In the genomic region with DNA sequence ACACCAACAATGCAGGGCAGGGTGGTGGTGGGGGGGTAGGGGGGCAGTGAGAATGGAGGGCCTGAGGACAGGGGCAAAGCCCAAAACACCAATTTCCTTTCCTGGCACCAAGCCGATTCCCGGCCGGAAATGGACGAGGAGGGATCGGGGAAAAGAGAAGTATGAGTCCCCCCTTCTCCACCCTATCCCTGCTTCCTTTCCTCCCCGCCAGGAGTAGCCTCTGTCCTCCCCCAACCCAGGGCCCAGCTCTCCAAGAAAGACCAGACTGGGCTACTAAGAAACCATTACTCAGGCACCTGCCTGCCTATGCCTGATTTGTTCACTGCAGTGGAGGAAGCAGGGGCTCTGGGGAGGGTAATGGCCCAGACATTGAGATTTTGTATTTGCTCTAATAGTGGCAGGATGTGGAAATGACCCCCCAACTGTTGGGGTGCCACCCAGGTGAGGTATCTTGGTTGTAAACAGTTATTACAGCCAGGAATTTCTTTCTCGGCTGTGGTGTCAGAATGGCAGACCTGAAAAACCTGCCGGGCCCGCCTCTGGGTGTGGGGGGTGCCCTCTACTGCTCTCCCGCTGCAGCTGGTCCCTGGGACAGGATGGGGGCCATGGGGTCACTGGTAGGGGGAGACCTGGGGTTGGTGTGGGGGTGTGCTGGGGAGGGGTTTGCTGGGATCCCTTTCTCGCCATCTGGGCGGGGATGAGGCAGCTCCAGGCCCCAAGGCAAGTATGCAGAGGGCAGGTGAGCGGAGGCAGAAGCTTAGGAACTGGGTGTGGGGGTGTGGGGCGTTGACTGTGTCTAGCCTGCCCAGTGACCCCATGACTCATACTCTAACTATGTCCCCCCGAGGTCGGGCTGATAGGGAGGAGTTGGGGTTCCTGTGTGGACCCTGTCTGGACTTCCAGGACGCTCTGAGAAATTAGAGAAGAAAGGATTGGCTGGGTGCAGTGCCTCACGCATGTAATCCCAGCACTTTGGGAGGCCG, we compare ENCODE assay signal across 12 cellular contexts. TPM values are rescaled to one million over a fixed set of nuclear protein-coding genes. Genes with fewer than 3 reads are reported as not detected.
DNase-seq lines count a peak whose midpoint lies in the region; ATAC-seq and TF ChIP-seq lines count a peak whose summit lies in the region.
"Had no signal": no experiment of that assay in that cellular context is flagged by ENCODE, and none has a peak within 500 bp of the region (broad histone marks: within the 10 kb centered on the region; RNA-seq: fewer than 3 reads in every experiment).

No MANE protein-coding gene starts in this region.

- peak; percentile 78 for ATAC-seq in esophagus mucosa
- ATAC-seq: activated CD8-positive, alpha-beta memory T cell treated with anti-CD3 and anti-CD28 coated beads, Interleukin-2, amount 10 ng/mL, durations not matched to agents 7 days and 5 days; naive thymus-derived CD8-positive, alpha-beta T cell had no signal

- H3K27me3 ChIP-seq in HUES64 (ENCODE audit: insufficient read depth, low read length) (no peaks in the 10 kb centered on the region), parathyroid adenoma (ENCODE audit: control insufficient read depth, insufficient read depth, low read length) (no peaks in the 10 kb centered on the region)
- H3K27me3 ChIP-seq: brain microvascular endothelial cell, tibial artery had no signal

- 67% methylated on average over 11 of the region's 19 CpGs for WGBS in HUES64

- peaks cover 4% of the 10 kb centered on the region for H3K9me3 Mint-ChIP-seq in glutamatergic neuron (ENCODE audit: unreplicated experiment)
- H3K9me3 Mint-ChIP-seq: naive thymus-derived CD8-positive, alpha-beta T cell had no signal

- H3K4me3 Mint-ChIP-seq in glutamatergic neuron (ENCODE audit: unreplicated experiment), result no peak overlapping the region
- H3K4me3 Mint-ChIP-seq: activated CD8-positive, alpha-beta memory T cell treated with anti-CD3 and anti-CD28 coated beads, Interleukin-2, amount 10 ng/mL, durations not matched to agents 7 days and 5 days; naive thymus-derived CD8-positive, alpha-beta T cell had no signal

- H3K4me1 ChIP-seq in HUES64 (ENCODE audit: insufficient read depth, low read length), result no peaks in the 10 kb centered on the region
- H3K4me1 ChIP-seq in parathyroid adenoma, result no peaks in the 10 kb centered on the region

- DNase-seq in DMS114 treated with DMSO at 0.1 percent for 48 hours (lab: John Stamatoyannopoulos, UW; ENCODE audit: unreplicated experiment) (no peak), NCI-H2107 treated with DMSO at 0.1 percent for 48 hours (lab: John Stamatoyannopoulos, UW; ENCODE audit: unreplicated experiment) (no peak), glutamatergic neuron (no peak)
- DNase-seq: activated CD8-positive, alpha-beta memory T cell treated with anti-CD3 and anti-CD28 coated beads, Interleukin-2, amount 10 ng/mL, durations not matched to agents 7 days and 5 days; brain microvascular endothelial cell; naive thymus-derived CD8-positive, alpha-beta T cell; NCI-H446 treated with DMSO at 0.1 percent for 48 hours; stimulated activated CD4-positive, alpha-beta T cell treated with anti-CD3 and anti-CD28 coated beads, Interleukin-4, amount 100 ng/mL, for 24 hours; tibial artery had no signal

- no peak overlapping the region for H3K27ac Mint-ChIP-seq in glutamatergic neuron (ENCODE audit: unreplicated experiment)
- H3K27ac Mint-ChIP-seq: activated CD8-positive, alpha-beta memory T cell treated with anti-CD3 and anti-CD28 coated beads, Interleukin-2, amount 10 ng/mL, durations not matched to agents 7 days and 5 days had no signal

- no peaks in the 10 kb centered on the region for H3K36me3 Mint-ChIP-seq in glutamatergic neuron (ENCODE audit: unreplicated experiment)

- no peaks in the 10 kb centered on the region for H3K9me3 ChIP-seq in HUES64 (ENCODE audit: insufficient read depth, low read depth, low read length)
- no peaks in the 10 kb centered on the region for H3K9me3 ChIP-seq in parathyroid adenoma (ENCODE audit: control insufficient read depth, low read length)
- H3K9me3 ChIP-seq: tibial artery had no signal

- H3K9ac ChIP-seq in HUES64 (ENCODE audit: low read depth, low read length) (peak overlapping the region; percentile 55), parathyroid adenoma (no peak overlapping the region)

- H3K4me2 ChIP-seq in parathyroid adenoma (ENCODE audit: low read length), result peak overlapping the region; percentile 67

- H3K4me3 ChIP-seq in HUES64 (ENCODE audit: low read length) (peak overlapping the region; percentile 61), parathyroid adenoma (ENCODE audit: low read depth, low read length) (peak overlapping the region; percentile 59)
- H3K4me3 ChIP-seq: tibial artery had no signal

- H3K36me3 ChIP-seq in HUES64 (ENCODE audit: insufficient read depth, low read length) (peaks cover 6% of the 10 kb centered on the region), parathyroid adenoma (ENCODE audit: control insufficient read depth, insufficient read depth, low read length) (no peaks in the 10 kb centered on the region)
- H3K36me3 ChIP-seq: brain microvascular endothelial cell had no signal

- no peak for TF ChIP-seq CTCF in parathyroid adenoma (IDR thresholded peaks at IDR 0.05)
- no peak for TF ChIP-seq CTCF in glutamatergic neuron (IDR thresholded peaks at IDR 0.05; ENCODE audit: partially characterized antibody, unreplicated experiment)

- peaks cover 10% of the 10 kb centered on the region for H3K79me2 ChIP-seq in parathyroid adenoma

- H3K4me1 Mint-ChIP-seq in glutamatergic neuron (ENCODE audit: low read depth, unreplicated experiment), result no peaks in the 10 kb centered on the region

- H3K27ac ChIP-seq in HUES64 (ENCODE audit: low read depth, low read length) (peak overlapping the region; percentile 49; the same call in 1 of the 2 replicates), parathyroid adenoma (peak overlapping the region; percentile 78)
- H3K27ac ChIP-seq: brain microvascular endothelial cell, tibial artery had no signal

- H2AFZ ChIP-seq in parathyroid adenoma, result peak overlapping the region; percentile 38

- peaks cover 2% of the 10 kb centered on the region for H3K27me3 Mint-ChIP-seq in glutamatergic neuron (ENCODE audit: unreplicated experiment)
- H3K27me3 Mint-ChIP-seq: activated CD8-positive, alpha-beta memory T cell treated with anti-CD3 and anti-CD28 coated beads, Interleukin-2, amount 10 ng/mL, durations not matched to agents 7 days and 5 days; naive thymus-derived CD8-positive, alpha-beta T cell had no signal

RNA-seq across cellular contexts. Expression of gene CCDC120, which starts 0.7 kb away (rescaled TPM):
- polyA plus RNA-seq in HUES64 (2013, experiment 1 of 2), result 6.2 TPM
- polyA plus RNA-seq in HUES64 (2013, experiment 2 of 2), result 6.8 TPM
- total RNA-seq in esophagus mucosa (27.7 TPM), glutamatergic neuron (ENCODE audit: unreplicated experiment) (17.6 TPM)

RNA-seq across cellular contexts. Expression of gene PRAF2, which starts 14.3 kb away (rescaled TPM):
- polyA plus RNA-seq in HUES64 (2013, experiment 1 of 2), result 10.8 TPM
- polyA plus RNA-seq in HUES64 (2013, experiment 2 of 2), result 16.4 TPM
- total RNA-seq in esophagus mucosa, result 4.8 TPM
- 41.5 TPM for total RNA-seq in glutamatergic neuron (ENCODE audit: unreplicated experiment)

RNA-seq across cellular contexts. Expression of gene TFE3, which starts 16.3 kb away (rescaled TPM):
- polyA plus RNA-seq in HUES64 (2013, experiment 1 of 2), result 33.0 TPM
- 29.9 TPM for polyA plus RNA-seq in HUES64 (2013, experiment 2 of 2)
- total RNA-seq in esophagus mucosa (20.2 TPM), glutamatergic neuron (ENCODE audit: unreplicated experiment) (39.8 TPM)

RNA-seq across cellular contexts. Expression of gene WDR45, which starts 20.2 kb away (rescaled TPM):
- 21.2 TPM for polyA plus RNA-seq in HUES64 (2013, experiment 1 of 2)
- 15.6 TPM for polyA plus RNA-seq in HUES64 (2013, experiment 2 of 2)
- 30.3 TPM for total RNA-seq in esophagus mucosa
- 66.4 TPM for total RNA-seq in glutamatergic neuron (ENCODE audit: unreplicated experiment)

RNA-seq across cellular contexts. Expression of gene GRIPAP1, which starts 57.4 kb away (rescaled TPM):
- polyA plus RNA-seq in HUES64 (2013, experiment 1 of 2), result 24.8 TPM
- polyA plus RNA-seq in HUES64 (2013, experiment 2 of 2), result 23.8 TPM
- total RNA-seq in esophagus mucosa, result 21.2 TPM
- total RNA-seq in glutamatergic neuron (ENCODE audit: unreplicated experiment), result 129 TPM
